In the genomic region with DNA sequence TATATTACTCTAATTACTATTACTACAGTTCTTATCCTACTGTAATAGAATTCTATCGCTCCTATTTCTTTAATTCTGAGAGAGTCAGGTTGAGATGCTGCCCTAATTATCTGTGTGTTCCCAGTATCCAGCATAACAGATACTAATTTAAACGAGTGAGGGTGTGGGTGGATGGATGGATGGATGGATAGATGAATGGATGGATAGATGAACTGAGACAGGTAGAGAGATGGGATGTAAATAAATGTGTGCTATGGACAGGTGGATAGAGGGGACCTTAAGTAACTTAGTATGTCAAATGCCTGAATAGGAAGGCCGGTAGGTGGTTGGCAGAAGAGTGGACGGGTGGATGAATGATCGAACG, we compare ENCODE assay signal across 10 cellular contexts.
DNase-seq lines count a peak whose midpoint lies in the region; ATAC-seq, FAIRE-seq and TF ChIP-seq lines count a peak whose summit lies in the region.
"Had no signal": no experiment of that assay in that cellular context is flagged by ENCODE, and none has a peak within 500 bp of the region (broad histone marks: within the 10 kb centered on the region; RNA-seq: fewer than 3 reads in every experiment).

No MANE protein-coding gene starts in this region.

- CTCF ChIA-PET in activated B cell treated with CpG ODN at 0.5 μM for 24 hours (lab: Charles Lee), result no interaction called here

- H3K36me3 Mint-ChIP-seq in T-helper 2 cell treated with Interferon-gamma antibody and Interleukin-4, amounts not matched to agents 5 μg/mL and 100 μg/mL, for 36 hours (ENCODE audit: low read depth), result no peaks in the 10 kb centered on the region
- no peaks in the 10 kb centered on the region for H3K36me3 Mint-ChIP-seq in activated B cell treated with CpG ODN at 0.5 μM for 24 hours (ENCODE audit: low read depth)
- H3K36me3 Mint-ChIP-seq in glutamatergic neuron (ENCODE audit: unreplicated experiment), result no peaks in the 10 kb centered on the region
- no peaks in the 10 kb centered on the region for H3K36me3 Mint-ChIP-seq in stimulated activated memory B cell treated with anti-CD40 and anti-IgM and Interleukin-4, amounts not matched to agents 10 μg/mL and 1 μg/mL and 100 μg/mL, for 72 hours

- ATAC-seq in activated B cell treated with CpG ODN at 0.5 μM for 24 hours (ENCODE audit: low read depth) (no peak), GM21526 (IDR thresholded peaks at IDR 0.05; ENCODE audit: low FRiP score, unreplicated experiment) (no peak), GM19463 (IDR thresholded peaks at IDR 0.05; ENCODE audit: unreplicated experiment) (no peak)
- ATAC-seq in stimulated activated memory B cell treated with anti-CD40 and anti-IgM and Interleukin-4, amounts not matched to agents 10 μg/mL and 1 μg/mL and 100 μg/mL, for 72 hours, result no peak

- H3K27me3 Mint-ChIP-seq in T-helper 2 cell treated with Interferon-gamma antibody and Interleukin-4, amounts not matched to agents 5 μg/mL and 100 μg/mL, for 36 hours (ENCODE audit: low read depth), result peaks cover 30% of the 10 kb centered on the region
- H3K27me3 Mint-ChIP-seq in activated B cell treated with CpG ODN at 0.5 μM for 24 hours (peaks cover 14% of the 10 kb centered on the region), glutamatergic neuron (ENCODE audit: unreplicated experiment) (peaks cover 2% of the 10 kb centered on the region)
- peaks cover 14% of the 10 kb centered on the region for H3K27me3 Mint-ChIP-seq in stimulated activated memory B cell treated with anti-CD40 and anti-IgM and Interleukin-4, amounts not matched to agents 10 μg/mL and 1 μg/mL and 100 μg/mL, for 72 hours

- H3K4me3 Mint-ChIP-seq in T-helper 2 cell treated with Interferon-gamma antibody and Interleukin-4, amounts not matched to agents 5 μg/mL and 100 μg/mL, for 36 hours, result peak overlapping the region; percentile 62
- H3K4me3 Mint-ChIP-seq in activated B cell treated with CpG ODN at 0.5 μM for 24 hours (peak overlapping the region; percentile 33), glutamatergic neuron (ENCODE audit: unreplicated experiment) (peak overlapping the region; percentile 84)
- H3K4me3 Mint-ChIP-seq in stimulated activated memory B cell treated with anti-CD40 and anti-IgM and Interleukin-4, amounts not matched to agents 10 μg/mL and 1 μg/mL and 100 μg/mL, for 72 hours, result peak overlapping the region; percentile 23

- H3K4me1 Mint-ChIP-seq in T-helper 2 cell treated with Interferon-gamma antibody and Interleukin-4, amounts not matched to agents 5 μg/mL and 100 μg/mL, for 36 hours (ENCODE audit: low read depth), result peaks cover 19% of the 10 kb centered on the region
- peaks cover 12% of the 10 kb centered on the region for H3K4me1 Mint-ChIP-seq in activated B cell treated with CpG ODN at 0.5 μM for 24 hours
- no peaks in the 10 kb centered on the region for H3K4me1 Mint-ChIP-seq in glutamatergic neuron (ENCODE audit: low read depth, unreplicated experiment)
- peaks cover 17% of the 10 kb centered on the region for H3K4me1 Mint-ChIP-seq in stimulated activated memory B cell treated with anti-CD40 and anti-IgM and Interleukin-4, amounts not matched to agents 10 μg/mL and 1 μg/mL and 100 μg/mL, for 72 hours

- FAIRE-seq in HTR-8/SVneo (lab: Jason Lieb, UNC), result no peak
- FAIRE-seq: A204.1 had no signal

- H3K27ac Mint-ChIP-seq in T-helper 2 cell treated with Interferon-gamma antibody and Interleukin-4, amounts not matched to agents 5 μg/mL and 100 μg/mL, for 36 hours, result peak overlapping the region; percentile 68
- no peak overlapping the region for H3K27ac Mint-ChIP-seq in activated B cell treated with CpG ODN at 0.5 μM for 24 hours
- no peak overlapping the region for H3K27ac Mint-ChIP-seq in glutamatergic neuron (ENCODE audit: unreplicated experiment)
- peak overlapping the region; percentile 28 for H3K27ac Mint-ChIP-seq in stimulated activated memory B cell treated with anti-CD40 and anti-IgM and Interleukin-4, amounts not matched to agents 10 μg/mL and 1 μg/mL and 100 μg/mL, for 72 hours

- intact Hi-C loops in activated B cell treated with CpG ODN at 0.5 μM for 24 hours (cut with micrococcal nuclease), result loop anchor here (1.0 to 5.0 kb wide), 4 partner anchors 314 to 616 kb away; no protein-coding TSS in a partner anchor

- POLR2A ChIA-PET in activated B cell treated with CpG ODN at 0.5 μM for 24 hours (lab: Charles Lee), result no interaction called here

- no peak for DNase-seq in T-helper 2 cell treated with Interferon-gamma antibody and Interleukin-4, amounts not matched to agents 5 μg/mL and 100 μg/mL, for 36 hours (ENCODE audit: low spot score)
- DNase-seq in T-helper 2 cell (no peak), activated B cell treated with CpG ODN at 0.5 μM for 24 hours (no peak), glutamatergic neuron (no peak), HTR-8/SVneo (ENCODE audit: insufficient read length, low spot score) (no peak)
- DNase-seq: NCI-H1048 had no signal

- TF ChIP-seq CTCF in activated B cell treated with CpG ODN at 0.5 μM for 24 hours (IDR thresholded peaks at IDR 0.05), result no peak
- no peak for TF ChIP-seq CTCF in glutamatergic neuron (IDR thresholded peaks at IDR 0.05; ENCODE audit: partially characterized antibody, unreplicated experiment)

- H3K9me3 Mint-ChIP-seq in T-helper 2 cell treated with Interferon-gamma antibody and Interleukin-4, amounts not matched to agents 5 μg/mL and 100 μg/mL, for 36 hours, result no peaks in the 10 kb centered on the region
- H3K9me3 Mint-ChIP-seq in activated B cell treated with CpG ODN at 0.5 μM for 24 hours, result no peaks in the 10 kb centered on the region
- H3K9me3 Mint-ChIP-seq in glutamatergic neuron (ENCODE audit: unreplicated experiment), result peaks cover 2% of the 10 kb centered on the region
- no peaks in the 10 kb centered on the region for H3K9me3 Mint-ChIP-seq in stimulated activated memory B cell treated with anti-CD40 and anti-IgM and Interleukin-4, amounts not matched to agents 10 μg/mL and 1 μg/mL and 100 μg/mL, for 72 hours

Comparison
In these comparisons a context has a peak if more than half of its experiments do, and no peak if none do; other contexts are left out.
1. H3K27ac Mint-ChIP-seq: peak in T-helper 2 cell treated with Interferon-gamma antibody and Interleukin-4, amounts not matched to agents 5 μg/mL and 100 μg/mL, for 36 hours (single experiment) and stimulated activated memory B cell treated with anti-CD40 and anti-IgM and Interleukin-4, amounts not matched to agents 10 μg/mL and 1 μg/mL and 100 μg/mL, for 72 hours (single experiment); none in activated B cell treated with CpG ODN at 0.5 μM for 24 hours (single experiment) and glutamatergic neuron (single experiment).
2. H3K4me3 Mint-ChIP-seq: peak in every context shown above with its lines; median percentile 84 in glutamatergic neuron; 62 in T-helper 2 cell treated with Interferon-gamma antibody and Interleukin-4, amounts not matched to agents 5 μg/mL and 100 μg/mL, for 36 hours; 33 in activated B cell treated with CpG ODN at 0.5 μM for 24 hours; 23 in stimulated activated memory B cell treated with anti-CD40 and anti-IgM and Interleukin-4, amounts not matched to agents 10 μg/mL and 1 μg/mL and 100 μg/mL, for 72 hours.